ENCODE assay signal across 14 cellular contexts in genomic region chr5:115343855-115344254, GRCh38. TPM values are rescaled to one million over a fixed set of nuclear protein-coding genes. Genes with fewer than 3 reads are reported as not detected.
DNase-seq lines count a peak whose midpoint lies in the region; ATAC-seq, FAIRE-seq and TF ChIP-seq lines count a peak whose summit lies in the region.
"Had no signal": no experiment of that assay in that cellular context is flagged by ENCODE, and none has a peak within 500 bp of the region (broad histone marks: within the 10 kb centered on the region; RNA-seq: fewer than 3 reads in every experiment).

No MANE protein-coding gene starts in this region.

- whole genome bisulfite sequencing in A549 (ENCODE audit: missing lambda C conversion rate), result 7% methylated on average over 1 of the region's 1 CpG

- TF ChIP-seq EP300 in A549 (IDR thresholded peaks at IDR 0.05), result no peak

- H3K9me2 ChIP-seq in GM23338 (ENCODE audit: insufficient read depth), result no peaks in the 10 kb centered on the region

- 0 out of 3 replicates have a peak, but pooled peaks cover 7% of the 10 kb centered on the region for H3K9me3 ChIP-seq in A549
- H3K9me3 ChIP-seq in adipocyte (ENCODE audit: control insufficient read depth, low read length), result no peaks in the 10 kb centered on the region
- no peaks in the 10 kb centered on the region for H3K9me3 ChIP-seq in colonic mucosa
- H3K9me3 ChIP-seq: thyroid gland had no signal

- no peaks in the 10 kb centered on the region for H3K9me3 Mint-ChIP-seq in HFFc6
- no peaks in the 10 kb centered on the region for H3K9me3 Mint-ChIP-seq in activated T-cell treated with anti-CD3 and anti-CD28 coated beads, Interleukin-2, amount 50 U/mL, for 4 hours
- H3K9me3 Mint-ChIP-seq in GM23338, result no peaks in the 10 kb centered on the region

- TF ChIP-seq POLR2A in A549 (IDR thresholded peaks at IDR 0.05; ENCODE audit: low read length), result no peak

- H3K9ac ChIP-seq in adipocyte (ENCODE audit: low read length), result no peak overlapping the region
- no peak overlapping the region for H3K9ac ChIP-seq in colonic mucosa (ENCODE audit: low read depth in 2 of 2, low read length in 2 of 2)

- H3K27ac Mint-ChIP-seq in HFFc6, result peak overlapping the region; percentile 61
- no peak overlapping the region for H3K27ac Mint-ChIP-seq in GM23338
- H3K27ac Mint-ChIP-seq: naive thymus-derived CD8-positive, alpha-beta T cell had no signal

- no peaks in the 10 kb centered on the region; the same call in 1 of the 2 replicates for H3K27me3 Mint-ChIP-seq in HFFc6 (ENCODE audit: insufficient read depth)
- H3K27me3 Mint-ChIP-seq in activated T-cell treated with anti-CD3 and anti-CD28 coated beads, Interleukin-2, amount 50 U/mL, for 4 hours (ENCODE audit: low read depth), result peaks cover 15% of the 10 kb centered on the region
- H3K27me3 Mint-ChIP-seq in GM23338 (ENCODE audit: insufficient read depth, low read depth, poor library complexity), result no peaks in the 10 kb centered on the region

- H4K20me1 ChIP-seq in GM23338 (replicated peaks; ENCODE audit: insufficient read depth), result no peaks in the 10 kb centered on the region

- H3K27me3 ChIP-seq in adipocyte (replicated peaks; ENCODE audit: control insufficient read depth, insufficient read depth, low read length) (no peaks in the 10 kb centered on the region), foreskin keratinocyte (no peaks in the 10 kb centered on the region), colonic mucosa (no peaks in the 10 kb centered on the region), GM23338 (ENCODE audit: insufficient read depth) (no peaks in the 10 kb centered on the region)
- H3K27me3 ChIP-seq: thyroid gland had no signal

- H3F3A ChIP-seq in GM23338 (replicated peaks; ENCODE audit: low read depth), result no peaks in the 10 kb centered on the region

- H3K4me1 Mint-ChIP-seq in HFFc6 (ENCODE audit: low read depth) (peaks cover 33% of the 10 kb centered on the region), GM23338 (peaks cover 10% of the 10 kb centered on the region)
- no peaks in the 10 kb centered on the region for H3K4me1 Mint-ChIP-seq in activated T-cell treated with anti-CD3 and anti-CD28 coated beads, Interleukin-2, amount 50 U/mL, for 4 hours (ENCODE audit: low read depth)
- H3K4me1 Mint-ChIP-seq: naive thymus-derived CD8-positive, alpha-beta T cell had no signal

- H3K4me1 ChIP-seq in A549, result peaks cover 27% of the 10 kb centered on the region
- peaks cover 16% of the 10 kb centered on the region for H3K4me1 ChIP-seq in adipocyte (ENCODE audit: control insufficient read depth, insufficient read depth, low read length)
- peaks cover 3% of the 10 kb centered on the region for H3K4me1 ChIP-seq in foreskin keratinocyte
- no peaks in the 10 kb centered on the region for H3K4me1 ChIP-seq in colonic mucosa
- H3K4me1 ChIP-seq in GM23338 (ENCODE audit: insufficient read depth), result peaks cover 9% of the 10 kb centered on the region; the same call in 1 of the 2 replicates
- H3K4me1 ChIP-seq: thyroid gland had no signal

- intact Hi-C loops in colonic mucosa (cut with DNase I), result no loop called here

- no peaks in the 10 kb centered on the region for H3K36me3 Mint-ChIP-seq in HFFc6 (ENCODE audit: low read depth)
- no peaks in the 10 kb centered on the region for H3K36me3 Mint-ChIP-seq in activated T-cell treated with anti-CD3 and anti-CD28 coated beads, Interleukin-2, amount 50 U/mL, for 4 hours (ENCODE audit: insufficient read depth)
- no peaks in the 10 kb centered on the region for H3K36me3 Mint-ChIP-seq in GM23338 (ENCODE audit: low read depth)
- H3K36me3 Mint-ChIP-seq: naive thymus-derived CD8-positive, alpha-beta T cell had no signal

- FAIRE-seq in A549 (lab: Jason Lieb, UNC), result no peak
- FAIRE-seq: A204.1 had no signal

- ATAC-seq in A549, result peak; percentile 89 to 94
- ATAC-seq in foreskin keratinocyte, result peak; percentile 89
- no peak for ATAC-seq in activated T-cell treated with anti-CD3 and anti-CD28 coated beads, Interleukin-2, amount 50 U/mL, for 4 hours
- no peak for ATAC-seq in GM23338
- ATAC-seq: naive thymus-derived CD8-positive, alpha-beta T cell had no signal

- DNase-seq in A549 (ENCODE audit: low read depth in 1 of 2, low spot score in 1 of 2) (peak in 1 of 2 experiments; percentile 57), HFFc6 (peak; percentile 57), adipocyte (ENCODE audit: low read depth) (peak; percentile 76), foreskin keratinocyte (peak in 1 of 2 donors; percentile 16), cerebellum (ENCODE audit: low spot score) (no peak), colonic mucosa (no peak), GM23338 (ENCODE audit: low spot score) (no peak)
- DNase-seq in activated T-cell treated with anti-CD3 and anti-CD28 coated beads, Interleukin-2, amount 50 U/mL, for 4 hours, result no peak
- DNase-seq: anterior cingulate cortex; naive thymus-derived CD8-positive, alpha-beta T cell; NCI-H2227 treated with DMSO at 0.1 percent for 48 hours; thyroid gland had no signal

- H3K79me2 ChIP-seq in GM23338 (replicated peaks; ENCODE audit: insufficient read depth), result no peaks in the 10 kb centered on the region

- no peak overlapping the region for H3K4me3 ChIP-seq in A549
- H3K4me3 ChIP-seq in adipocyte (ENCODE audit: low read length), result no peak overlapping the region
- no peak overlapping the region for H3K4me3 ChIP-seq in colonic mucosa
- no peak overlapping the region for H3K4me3 ChIP-seq in GM23338
- H3K4me3 ChIP-seq: thyroid gland had no signal

- TF ChIP-seq RAD21 in A549 (conservative IDR thresholded peaks at IDR 0.05 in 1 of 2, IDR thresholded peaks at IDR 0.05 in 1 of 2), result no peak

- H3K36me3 ChIP-seq in adipocyte (ENCODE audit: control insufficient read depth, insufficient read depth, low read length, severe bottlenecking) (no peaks in the 10 kb centered on the region), colonic mucosa (no peaks in the 10 kb centered on the region), GM23338 (ENCODE audit: insufficient read depth) (no peaks in the 10 kb centered on the region)
- H3K36me3 ChIP-seq: thyroid gland had no signal

- H3K4me2 ChIP-seq in A549 (peak overlapping the region; percentile 59), GM23338 (no peak overlapping the region)

- H2AFZ ChIP-seq in GM23338, result no peak overlapping the region

- H3K27ac ChIP-seq in A549, result peak overlapping the region; percentile 55 to 63
- H3K27ac ChIP-seq in foreskin keratinocyte, result no peak overlapping the region
- no peak overlapping the region for H3K27ac ChIP-seq in colonic mucosa
- H3K27ac ChIP-seq in GM23338 (ENCODE audit: low read depth), result no peak overlapping the region
- H3K27ac ChIP-seq: RWPE1, thyroid gland had no signal

- CTCF ChIA-PET in A549 (lab: Yijun Ruan, JAX), result no interaction called here

- peak overlapping the region; percentile 44 for H3K4me3 Mint-ChIP-seq in HFFc6
- no peak overlapping the region for H3K4me3 Mint-ChIP-seq in activated T-cell treated with anti-CD3 and anti-CD28 coated beads, Interleukin-2, amount 50 U/mL, for 4 hours
- H3K4me3 Mint-ChIP-seq in GM23338, result no peak overlapping the region
- H3K4me3 Mint-ChIP-seq: naive thymus-derived CD8-positive, alpha-beta T cell had no signal

- TF ChIP-seq CTCF in A549 (IDR thresholded peaks at IDR 0.05) (no peak), HFFc6 (IDR thresholded peaks at IDR 0.05) (no peak), foreskin keratinocyte (conservative IDR thresholded peaks at IDR 0.05) (no peak), colonic mucosa (IDR thresholded peaks at IDR 0.05) (no peak), GM23338 (conservative IDR thresholded peaks at IDR 0.05; ENCODE audit: low read depth in 2 of 2) (no peak)

- POLR2A ChIA-PET in A549 (lab: Yijun Ruan, JAX), result no interaction called here

TF ChIP-seq in A549, 52 proteins besides CTCF, POLR2A, EP300 and RAD21 (continues in another document):
- TF ChIP-seq JUN (IDR thresholded peaks at IDR 0.05) (no peak), MAX (IDR thresholded peaks at IDR 0.05) (no peak)

TF ChIP-seq in GM23338, 12 proteins besides CTCF, POLR2A, EP300 and RAD21 (continues in another document):
- TF ChIP-seq ZNF114 (CRISPR knock-in tag; IDR thresholded peaks at IDR 0.05), result no peak
- no peak for TF ChIP-seq ZNF331 (CRISPR knock-in tag; IDR thresholded peaks at IDR 0.05; ENCODE audit: low read depth)
- no peak for TF ChIP-seq ETS1 (IDR thresholded peaks at IDR 0.05)
- TF ChIP-seq STAT1 (IDR thresholded peaks at IDR 0.05; ENCODE audit: unreplicated experiment), result no peak
- no peak for TF ChIP-seq EZH2phosphoT487 (IDR thresholded peaks at IDR 0.05; ENCODE audit: unreplicated experiment)
- TF ChIP-seq CREB1 (CRISPR knock-in tag; IDR thresholded peaks at IDR 0.05; ENCODE audit: low read depth), result no peak
- TF ChIP-seq NANOG (IDR thresholded peaks at IDR 0.05; ENCODE audit: borderline replicate concordance), result no peak
- no peak for TF ChIP-seq EZH2 (IDR thresholded peaks at IDR 0.05; ENCODE audit: low read depth, unreplicated experiment)
- TF ChIP-seq POLR2AphosphoS5 (IDR thresholded peaks at IDR 0.05; ENCODE audit: low read depth), result no peak
- no peak for TF ChIP-seq JUNB (IDR thresholded peaks at IDR 0.05; ENCODE audit: unreplicated experiment)

RNA-seq across cellular contexts. Expression of gene CCDC112, which starts 47.4 kb away (rescaled TPM):
- polyA plus RNA-seq in A549 (2011; rRNA removed) (3.5 and 8.6 TPM in 2 replicates), A549 (2017; fragmentation: RNase III; extraction: RNeasy Plus Mini Kit Qiagen cat#74134 plus additional on column Dnase treatment) (5.8 to 7.1 TPM (median 6.4 TPM) in 3 replicates), foreskin keratinocyte (3.3 TPM in 2 replicates), GM23338 (2016; fragmentation: Nextera tagmentation; extraction: Ambion mirVana) (38.7 and 48.2 TPM in 2 replicates)
- 1.6 and 1.7 TPM in 2 replicates for polyA plus RNA-seq in A549 (2012; cell fraction: cytosol; rRNA removed)
- 1.2 and 1.5 TPM in 2 replicates for polyA plus RNA-seq in A549 (2012; cell fraction: nucleus; rRNA removed)
- 0.44 and 0.45 TPM in 2 replicates for polyA minus RNA-seq in A549 (2011; rRNA and poly(A)+ RNA removed)
- total RNA-seq in HFFc6 (2021; fragmentation: NEBNext Ultra II Directional; extraction: Animal tissue kit (Norgen Biotek cat#: 25700)), result 1 to 10 TPM; 3.7 to 6.9 (median 5.7) TPM
- total RNA-seq in foreskin keratinocyte (5.4 and 6.1 TPM in 2 replicates), cerebellum (30.8 TPM), colonic mucosa (10 to 100 TPM in 1 of 2 donors, 1 to 10 TPM in 1; 7.6 to 10.5 TPM)
- 1 to 10 TPM in 2 of 3 donors, under 1 TPM in 1; 0.84 to 1.3 (median 1.0) TPM for total RNA-seq in activated T-cell treated with anti-CD3 and anti-CD28 coated beads, Interleukin-2, amount 50 U/mL, for 4 hours
- total RNA-seq in GM23338 (2014; rRNA removed; shearing (Covaris generic)), result 12.2 and 18.1 TPM in 2 replicates

Comparison
In these comparisons a context has a peak if more than half of its experiments do, and no peak if none do; other contexts are left out.
1. ATAC-seq: peak in A549 (2 of 2) and foreskin keratinocyte (single experiment); none in activated T-cell treated with anti-CD3 and anti-CD28 coated beads, Interleukin-2, amount 50 U/mL, for 4 hours (0 of 2) and GM23338 (single experiment).
2. DNase-seq: peak in HFFc6 (single experiment) and adipocyte (single experiment); none in cerebellum (single experiment), colonic mucosa (single experiment), activated T-cell treated with anti-CD3 and anti-CD28 coated beads, Interleukin-2, amount 50 U/mL, for 4 hours (single experiment) and GM23338 (single experiment).
3. H3K27ac ChIP-seq: peak in A549 (2 of 2); none in foreskin keratinocyte (single experiment), colonic mucosa (single experiment) and GM23338 (single experiment).